In genomic region chr16:9206156-9206555, GRCh38 we compare ENCODE assay signal across 38 cellular contexts.
"Had no signal": no experiment of that assay in that cellular context is flagged by ENCODE, and none has a peak within 500 bp of the region (broad histone marks: within the 10 kb centered on the region; RNA-seq: fewer than 3 reads in every experiment).

No MANE protein-coding gene starts in this region.

- H3K27me3 ChIP-seq: Peyer's patch had no signal

- H3K9me3 ChIP-seq: Peyer's patch had no signal

- DNase-seq: activated B cell treated with CpG ODN at 0.5 μM for 24 hours; activated CD4-positive, alpha-beta memory T cell treated with anti-CD3 and anti-CD28 coated beads for 36 hours; activated CD4-positive, alpha-beta T cell treated with anti-CD3 and anti-CD28 coated beads for 4 hours; activated CD4-positive, alpha-beta T cell treated with anti-CD3 and anti-CD28 coated beads, Interleukin-2, amount 50 U/mL, for 1 hour; activated CD4-positive, CD25-positive, alpha-beta regulatory T cell treated with anti-CD3 and anti-CD28 coated beads, Interleukin-2, amount 50 U/mL, for 72 hours; activated CD8-positive, alpha-beta memory T cell treated with anti-CD3 and anti-CD28 coated beads, Interleukin-2, amount 50 U/mL, for 4 hours; activated effector memory CD4-positive, alpha-beta T cell treated with Interleukin-2 at 50 U/mL for 16 hours; activated naive CD4-positive, alpha-beta T cell treated with anti-CD3 and anti-CD28 coated beads, Interleukin-2, amount 10 ng/mL, durations not matched to agents 7 days and 5 days; activated naive CD8-positive, alpha-beta T cell treated with anti-CD3 and anti-CD28 coated beads, Interleukin-2, amount 50 U/mL, for 24 hours; activated T-cell treated with anti-CD3 and anti-CD28 coated beads for 4 hours; activated T-cell treated with anti-CD3 and anti-CD28 coated beads, Interleukin-2, amount 50 U/mL, for 48 hours; anterior cingulate cortex; caudate nucleus; cerebellar nuclear complex; Kasumi-1; MM.1S; MV-4-11; NCI-H1092; NCI-H1436 treated with DMSO at 0.1 percent for 48 hours; NCI-H187 treated with DMSO at 0.1 percent for 48 hours; NCI-H2081; NCI-H2171 treated with DMSO at 0.1 percent for 48 hours; NCI-H2227 treated with DMSO at 0.1 percent for 48 hours; NCI-H446; NCI-H510A treated with DMSO at 0.1 percent for 48 hours; NCI-H526 treated with DMSO at 0.1 percent for 48 hours; NK-92 treated with Interleukin-12 subunit alpha and Interleukin-12 subunit beta, amount 100 ng/mL, for 24 hours; PC-3; Peyer's patch; SIG-M5; T-helper 1 cell; T-helper 2 cell; T-helper 9 cell had no signal

- H3K4me3 ChIP-seq: Peyer's patch had no signal

- ATAC-seq: activated naive CD8-positive, alpha-beta T cell treated with anti-CD3 and anti-CD28 coated beads, Interleukin-2, amount 50 U/mL, for 24 hours; PC-3; Right ventricle myocardium inferior; SK-N-SH treated with all-trans-retinoic acid at 6 μM for 48 hours had no signal

- H3K36me3 ChIP-seq: Peyer's patch had no signal

- FAIRE-seq: bronchial epithelial cell had no signal

- H3K27ac ChIP-seq: Peyer's patch, RWPE1, VCaP had no signal

- H3K4me1 ChIP-seq: Peyer's patch had no signal
